In genomic region chr22:21073023-21073422, GRCh38 we compare ENCODE assay signal across 26 cellular contexts. TPM values are rescaled to one million over a fixed set of nuclear protein-coding genes. Genes with fewer than 3 reads are reported as not detected.
A peak's percentile ranks its signal among the peaks of the same experiment; 100 is the strongest.
DNase-seq lines count a peak whose midpoint lies in the region; ATAC-seq, FAIRE-seq and TF ChIP-seq lines count a peak whose summit lies in the region.
"Had no signal": no experiment of that assay in that cellular context is flagged by ENCODE, and none has a peak within 500 bp of the region (broad histone marks: within the 10 kb centered on the region; RNA-seq: fewer than 3 reads in every experiment).

No MANE protein-coding gene starts in this region.

- H3K36me3 ChIP-seq in K562 (ENCODE audit: control insufficient read depth, insufficient read depth, low read length) (no peaks in the 10 kb centered on the region), keratinocyte (ENCODE audit: control insufficient read depth in 2 of 2, extremely low read depth in 1 of 2, insufficient read depth in 2 of 2, low read length in 2 of 2) (no peaks in the 10 kb centered on the region), pancreas (no peaks in the 10 kb centered on the region)
- H3K36me3 ChIP-seq: HAP-1 had no signal

- WGBS in K562 (ENCODE audit: insufficient coverage, low coverage, missing lambda C conversion rate): 2% methylated on average over 3 of the region's 3 CpGs
- 77 to 82% methylated on average over 3 of the region's 3 CpGs for WGBS in pancreas, 2 donors

- peak; percentile 7 for DNase-seq in AG20443 (ENCODE audit: low spot score)
- DNase-seq in K562 (ENCODE audit: extremely low read depth in 1 of 4, low spot score in 3 of 4): no peak
- peak; percentile 71 for DNase-seq in epithelial cell of esophagus (ENCODE audit: low read depth)
- no peak for DNase-seq in keratinocyte (ENCODE audit: low read depth, low spot score)
- DNase-seq in NCI-H2227 treated with DMSO at 0.1 percent for 48 hours (lab: John Stamatoyannopoulos, UW): no peak
- no peak for DNase-seq in activated gamma-delta T cell treated with Interleukin-2 at 50 U/mL for 16 hours
- DNase-seq in pancreas: no peak
- DNase-seq: 8988T; ACHN; C1 segment of cervical spinal cord; Calu3; CD4-positive, alpha-beta memory T cell; COR-L47; DMS53; DMS79 treated with DMSO at 0.1 percent for 48 hours; GF-D8; GOT3; HFFc6 had no signal

- CTCF ChIA-PET in K562 (lab: Yijun Ruan, JAX; ENCODE audit: low intra/inter-chr PET ratio): no interaction called here

- no peak overlapping the region for H2AFZ ChIP-seq in K562 (ENCODE audit: low read depth, low read length)
- no peak overlapping the region for H2AFZ ChIP-seq in keratinocyte (ENCODE audit: control insufficient read depth, low read length)

- FAIRE-seq in K562 (lab: Jason Lieb, UNC) (no peak), keratinocyte (lab: Jason Lieb, UNC) (peak; percentile 61), pancreas (lab: Jason Lieb, UNC) (no peak)
- FAIRE-seq: A549, GM12891, H54 had no signal

- dilution Hi-C loops in keratinocyte (cut with MboI; ENCODE audit: extremely low pct_ligation_motif_present, low sequenced_read_pairs): no loop called here

- H3K27me3 ChIP-seq in K562 (ENCODE audit: control insufficient read depth in 2 of 2, insufficient read depth in 2 of 2, low read length in 2 of 2) (peaks cover 59 to 73% of the 10 kb centered on the region in 2 experiments), keratinocyte (ENCODE audit: control insufficient read depth, extremely low read depth, insufficient read depth, low read length) (no peaks in the 10 kb centered on the region), pancreas (no peaks in the 10 kb centered on the region)

- intact Hi-C loops in K562 (cut with micrococcal nuclease): loop anchor here (5.0 kb wide), 1 partner anchor 186 kb away; no protein-coding TSS in a partner anchor
- intact Hi-C loops in pancreas (cut with DNase I): loop anchor here in 1 of 3 donors (10.0 kb wide), 1 partner anchor 48 kb away; no protein-coding TSS in a partner anchor

- no peak overlapping the region for H3K4me3 ChIP-seq in K562
- no peak overlapping the region for H3K4me3 ChIP-seq in epithelial cell of esophagus (ENCODE audit: low read length)
- no peak overlapping the region for H3K4me3 ChIP-seq in keratinocyte (ENCODE audit: control insufficient read depth in 2 of 3, extremely low read depth in 1 of 3, insufficient read depth in 2 of 3, low read depth in 1 of 3, low read length in 3 of 3)
- H3K4me3 ChIP-seq in pancreas: no peak overlapping the region
- H3K4me3 ChIP-seq: A549, HAP-1 had no signal

- H3K4me2 ChIP-seq in K562 (ENCODE audit: insufficient read depth, low read length) (no peak overlapping the region), keratinocyte (ENCODE audit: control insufficient read depth, extremely low read depth, insufficient read depth, low read depth, low read length) (no peak overlapping the region)
- H3K4me2 ChIP-seq: A549 had no signal

- in situ Hi-C loops in K562 (cut with MboI): no loop called here

- H3K27ac ChIP-seq in K562 (ENCODE audit: extremely low read depth, low read depth, low read length) (no peak overlapping the region), keratinocyte (ENCODE audit: control insufficient read depth, insufficient read depth, low read length) (no peak overlapping the region), pancreas (no peak overlapping the region)
- H3K27ac ChIP-seq: A549 had no signal

- H3K9ac ChIP-seq in K562 (ENCODE audit: insufficient read depth in 1 of 2, low read depth in 2 of 2, low read length in 2 of 2) (no peak overlapping the region), keratinocyte (ENCODE audit: control insufficient read depth, extremely low read depth, insufficient read depth, low read length) (no peak overlapping the region)

- no peak for ATAC-seq in K562
- no peak for ATAC-seq in HG02678 (IDR thresholded peaks at IDR 0.05; ENCODE audit: unreplicated experiment)
- ATAC-seq in pancreas: no peak
- ATAC-seq: A549 had no signal

- TF ChIP-seq EP300 in K562 (IDR thresholded peaks at IDR 0.05; ENCODE audit: low read length): no peak

- peaks cover 5% of the 10 kb centered on the region for H3K9me3 ChIP-seq in K562 (replicated peaks; ENCODE audit: control insufficient read depth, insufficient read depth, low read depth, low read length)
- H3K9me3 ChIP-seq in keratinocyte (ENCODE audit: control insufficient read depth, low read depth, low read length): no peaks in the 10 kb centered on the region
- H3K9me3 ChIP-seq in pancreas: no peaks in the 10 kb centered on the region
- H3K9me3 ChIP-seq: A549, HAP-1 had no signal

- H3K9me1 ChIP-seq in K562 (ENCODE audit: control insufficient read depth, insufficient read depth, low read length) (no peaks in the 10 kb centered on the region), keratinocyte (ENCODE audit: control insufficient read depth, extremely low read depth, insufficient read depth, low read length) (no peaks in the 10 kb centered on the region)

- POLR2A ChIA-PET in K562 (lab: Yijun Ruan, JAX): interaction anchor here (0.7 to 4.1 kb wide), 3 partner anchors 8 to 29 kb away, joined by 3 to 51 read pairs (median 5); no protein-coding TSS in a partner anchor

- TF ChIP-seq RAD21 in K562 (CRISPR knock-in tag; conservative IDR thresholded peaks at IDR 0.05 in 1 of 2, IDR thresholded peaks at IDR 0.05 in 1 of 2): no peak

- H4K20me1 ChIP-seq in K562 (replicated peaks; ENCODE audit: control insufficient read depth, insufficient read depth, low read length) (no peaks in the 10 kb centered on the region), keratinocyte (ENCODE audit: control insufficient read depth, extremely low read depth, insufficient read depth, low read length) (no peaks in the 10 kb centered on the region)

- no peak for TF ChIP-seq CTCF in K562 (IDR thresholded peaks at IDR 0.05 in 2 of 3, conservative IDR thresholded peaks at IDR 0.05 in 1 of 3; ENCODE audit: insufficient read depth in 2 of 3, low read depth in 1 of 3, low read length in 3 of 3)
- TF ChIP-seq CTCF in epithelial cell of esophagus (IDR thresholded peaks at IDR 0.05; ENCODE audit: insufficient read depth, low read depth, low read length, missing control alignments): no peak
- no peak for TF ChIP-seq CTCF in keratinocyte (optimal IDR thresholded peaks at IDR 0.05 in 1 of 3, IDR thresholded peaks at IDR 0.05 in 1 of 3, conservative IDR thresholded peaks at IDR 0.05 in 1 of 3; ENCODE audit: extremely low read depth in 1 of 3, insufficient read depth in 2 of 3, low read length in 3 of 3)
- TF ChIP-seq CTCF in pancreas (IDR thresholded peaks at IDR 0.05): no peak

- TF ChIP-seq POLR2A in K562 (conservative IDR thresholded peaks at IDR 0.05): no peak

- H3K4me1 ChIP-seq in K562 (replicated peaks in 1 of 2; ENCODE audit: control insufficient read depth in 2 of 2, insufficient read depth in 2 of 2, low read length in 2 of 2): peaks cover 0 to 12% of the 10 kb centered on the region in 2 experiments; a peak in 2 of 5 replicates
- H3K4me1 ChIP-seq in keratinocyte (ENCODE audit: control insufficient read depth, extremely low read depth, insufficient read depth, low read length): peaks cover 21% of the 10 kb centered on the region
- H3K4me1 ChIP-seq in pancreas: no peaks in the 10 kb centered on the region
- H3K4me1 ChIP-seq: HAP-1 had no signal

- H3K79me2 ChIP-seq in K562 (ENCODE audit: control insufficient read depth, insufficient read depth, low read length) (no peaks in the 10 kb centered on the region), keratinocyte (ENCODE audit: control insufficient read depth, insufficient read depth, low read length) (no peaks in the 10 kb centered on the region)

- no TSS peak for BruUV-seq in K562 (replicated peaks; lab: Mats Ljungman, UMichigan)

RNA-seq across cellular contexts. Expression of gene LRRC74B, which starts 27.3 kb away (rescaled TPM):
- 0.16 and 0.28 TPM in 2 replicates for total RNA-seq in K562 (2011; cell fraction: chromatin; rRNA removed; ENCODE audit: low replicate concordance)
- 0.26 TPM in 1 of 2 replicates, not detected in the other for total RNA-seq in K562 (2011; cell fraction: nucleolus; rRNA removed)
- total RNA-seq in K562 (2011; cell fraction: nucleoplasm; rRNA removed): not detected in 2 replicates
- total RNA-seq in K562 (2014; rRNA removed) (not detected in 2 replicates), K562 (2014; rRNA removed; fragmentation: Illumina TruSeq; extraction: Trizol) (not detected in 2 replicates), K562 (2015; rRNA removed; fragmentation: Illumina TruSeq; extraction: Trizol) (not detected in 2 replicates), K562 (2021) (not detected in 2 replicates), pancreas (not detected)
- polyA plus RNA-seq in K562 (2011; rRNA removed) (not detected in 2 replicates), K562 (2014; fragmentation: Illumina TruSeq; extraction: Trizol) (not detected in 2 replicates), K562 (2014; fragmentation: Nextera tagmentation; extraction: Ambion mirVana) (not detected), K562 (2014; rRNA removed) (0.04 TPM in 1 of 2 replicates, not detected in the other), keratinocyte (0.03 TPM in 1 of 3 replicates, not detected in the others), pancreas (under 1 TPM in 1 of 2 donors, not detected in 1; 0.05 TPM)
- polyA plus RNA-seq in K562 (2011; cell fraction: cytosol; rRNA removed): 0.01 TPM in 2 replicates
- polyA plus RNA-seq in K562 (2011; cell fraction: nucleus; rRNA removed): 0.03 and 0.11 TPM in 2 replicates
- 0.21 TPM in 1 of 2 replicates, not detected in the other for polyA plus RNA-seq in K562 (2012)
- polyA minus RNA-seq in K562 (2011; rRNA and poly(A)+ RNA removed): not detected in 2 replicates
- polyA minus RNA-seq in K562 (2011; cell fraction: cytosol; rRNA and poly(A)+ RNA removed): not detected in 2 replicates
- not detected in 2 replicates for polyA minus RNA-seq in K562 (2011; cell fraction: nucleus; rRNA and poly(A)+ RNA removed)
- polyA plus RNA-seq in keratinocyte (2011; ENCODE audit: low read depth): not detected
- not detected in 2 replicates for polyA plus RNA-seq in keratinocyte (2011; cell fraction: cytosol; rRNA removed)
- polyA plus RNA-seq in keratinocyte (2011; cell fraction: nucleus; rRNA removed): 0.03 TPM in 1 of 2 replicates, not detected in the other
- 0.21 TPM in 1 of 2 replicates, not detected in the other for polyA plus RNA-seq in keratinocyte (2012; ENCODE audit: low replicate concordance)
- not detected in 3 replicates for polyA minus RNA-seq in keratinocyte
- polyA minus RNA-seq in keratinocyte (2011; cell fraction: cytosol; rRNA and poly(A)+ RNA removed): not detected
- not detected in 2 replicates for polyA minus RNA-seq in keratinocyte (2011; cell fraction: nucleus; rRNA and poly(A)+ RNA removed)
- total RNA-seq: Calu3; CD4-positive, alpha-beta memory T cell; Daoy; G401; HFFc6 had no signal
- polyA plus RNA-seq: BJ; CD4-positive, alpha-beta memory T cell had no signal

RNA-seq across cellular contexts. Expression of gene SLC7A4, which starts 40.7 kb away (rescaled TPM):
- not detected in 2 replicates for total RNA-seq in K562 (2011; cell fraction: chromatin; rRNA removed; ENCODE audit: low replicate concordance)
- total RNA-seq in K562 (2011; cell fraction: nucleolus; rRNA removed): not detected in 2 replicates
- not detected in 2 replicates for total RNA-seq in K562 (2011; cell fraction: nucleoplasm; rRNA removed)
- total RNA-seq in K562 (2014; rRNA removed) (not detected in 2 replicates), K562 (2014; rRNA removed; fragmentation: Illumina TruSeq; extraction: Trizol) (not detected in 2 replicates), K562 (2015; rRNA removed; fragmentation: Illumina TruSeq; extraction: Trizol) (not detected in 2 replicates), K562 (2021) (not detected in 2 replicates), pancreas (under 1 TPM in 5 of 6 donors, not detected in 1; 0.09 to 0.28 (median 0.18) TPM)
- polyA plus RNA-seq in K562 (2011; rRNA removed) (not detected in 2 replicates), K562 (2014; fragmentation: Illumina TruSeq; extraction: Trizol) (not detected in 2 replicates), K562 (2014; fragmentation: Nextera tagmentation; extraction: Ambion mirVana) (not detected), K562 (2014; rRNA removed) (not detected in 2 replicates), keratinocyte (0.05 to 0.18 TPM (median 0.10 TPM) in 3 replicates), pancreas (1 to 10 TPM in 1 of 2 donors, under 1 TPM in 1; 0.68 to 1.4 TPM)
- 0.07 TPM in 1 of 2 replicates, not detected in the other for polyA plus RNA-seq in K562 (2011; cell fraction: cytosol; rRNA removed)
- not detected in 2 replicates for polyA plus RNA-seq in K562 (2011; cell fraction: nucleus; rRNA removed)
- 0.03 and 0.14 TPM in 2 replicates for polyA plus RNA-seq in K562 (2012)
- polyA minus RNA-seq in K562 (2011; rRNA and poly(A)+ RNA removed): not detected in 2 replicates
- not detected in 2 replicates for polyA minus RNA-seq in K562 (2011; cell fraction: cytosol; rRNA and poly(A)+ RNA removed)
- not detected in 2 replicates for polyA minus RNA-seq in K562 (2011; cell fraction: nucleus; rRNA and poly(A)+ RNA removed)
- polyA plus RNA-seq in keratinocyte (2011; ENCODE audit: low read depth): not detected
- polyA plus RNA-seq in keratinocyte (2011; cell fraction: cytosol; rRNA removed): 0.04 and 0.16 TPM in 2 replicates
- polyA plus RNA-seq in keratinocyte (2011; cell fraction: nucleus; rRNA removed): 0.38 and 0.45 TPM in 2 replicates
- polyA plus RNA-seq in keratinocyte (2012; ENCODE audit: low replicate concordance): 0.10 and 0.48 TPM in 2 replicates
- 0.40 to 0.75 TPM (median 0.54 TPM) in 3 replicates for polyA minus RNA-seq in keratinocyte
- not detected for polyA minus RNA-seq in keratinocyte (2011; cell fraction: cytosol; rRNA and poly(A)+ RNA removed)
- polyA minus RNA-seq in keratinocyte (2011; cell fraction: nucleus; rRNA and poly(A)+ RNA removed): 0.31 and 0.63 TPM in 2 replicates
- total RNA-seq: CD4-positive, alpha-beta memory T cell; Daoy; G401 had no signal
- polyA plus RNA-seq: A549 had no signal

RNA-seq across cellular contexts. Expression of gene P2RX6, which starts 58.1 kb away (rescaled TPM):
- total RNA-seq in K562 (2011; cell fraction: chromatin; rRNA removed; ENCODE audit: low replicate concordance): 8.3 and 26.4 TPM in 2 replicates
- 15.5 and 19.3 TPM in 2 replicates for total RNA-seq in K562 (2011; cell fraction: nucleolus; rRNA removed)
- 13.6 and 14.4 TPM in 2 replicates for total RNA-seq in K562 (2011; cell fraction: nucleoplasm; rRNA removed)
- 1.5 and 1.9 TPM in 2 replicates for total RNA-seq in K562 (2014; rRNA removed)
- 0.77 and 1.0 TPM in 2 replicates for total RNA-seq in K562 (2014; rRNA removed; fragmentation: Illumina TruSeq; extraction: Trizol)
- 1.6 and 1.7 TPM in 2 replicates for total RNA-seq in K562 (2015; rRNA removed; fragmentation: Illumina TruSeq; extraction: Trizol)
- 2.3 and 2.7 TPM in 2 replicates for total RNA-seq in K562 (2021)
- 1.2 and 1.5 TPM in 2 replicates for polyA plus RNA-seq in K562 (2011; rRNA removed)
- polyA plus RNA-seq in K562 (2011; cell fraction: cytosol; rRNA removed): 1.4 and 2.2 TPM in 2 replicates
- 16.2 and 34.8 TPM in 2 replicates for polyA plus RNA-seq in K562 (2011; cell fraction: nucleus; rRNA removed)
- 4.7 and 7.9 TPM in 2 replicates for polyA plus RNA-seq in K562 (2012)
- polyA plus RNA-seq in K562 (2014; fragmentation: Illumina TruSeq; extraction: Trizol): 1.3 and 1.5 TPM in 2 replicates
- under 1 TPM in 1 of 2 experiments, not detected in 1; 0.01 TPM for polyA plus RNA-seq in K562 (2014; fragmentation: Nextera tagmentation; extraction: Ambion mirVana)
- 3.7 and 3.9 TPM in 2 replicates for polyA plus RNA-seq in K562 (2014; rRNA removed)
- polyA minus RNA-seq in K562 (2011; rRNA and poly(A)+ RNA removed): 1.6 and 2.5 TPM in 2 replicates
- polyA minus RNA-seq in K562 (2011; cell fraction: cytosol; rRNA and poly(A)+ RNA removed): 1.0 TPM in 1 of 2 replicates, not detected in the other
- 5.6 and 7.5 TPM in 2 replicates for polyA minus RNA-seq in K562 (2011; cell fraction: nucleus; rRNA and poly(A)+ RNA removed)
- 0.65 to 1.0 TPM (median 0.87 TPM) in 3 replicates for polyA plus RNA-seq in keratinocyte
- polyA plus RNA-seq in keratinocyte (2011; ENCODE audit: low read depth): not detected
- 0.26 and 0.45 TPM in 2 replicates for polyA plus RNA-seq in keratinocyte (2011; cell fraction: cytosol; rRNA removed)
- polyA plus RNA-seq in keratinocyte (2011; cell fraction: nucleus; rRNA removed): 3.3 and 4.8 TPM in 2 replicates
- polyA plus RNA-seq in keratinocyte (2012; ENCODE audit: low replicate concordance): 0.72 and 1.2 TPM in 2 replicates
- polyA minus RNA-seq in keratinocyte: 0.53 to 1.3 TPM (median 0.69 TPM) in 3 replicates
- not detected for polyA minus RNA-seq in keratinocyte (2011; cell fraction: cytosol; rRNA and poly(A)+ RNA removed)
- polyA minus RNA-seq in keratinocyte (2011; cell fraction: nucleus; rRNA and poly(A)+ RNA removed): 0.54 and 1.1 TPM in 2 replicates
- under 1 TPM in 5 of 6 donors, not detected in 1; 0.09 to 0.40 (median 0.37) TPM for total RNA-seq in pancreas
- 1 to 10 TPM in 1 of 2 donors, under 1 TPM in 1; 0.57 to 2.9 TPM for polyA plus RNA-seq in pancreas

Comparison
In these comparisons a context has a peak if more than half of its experiments do, and no peak if none do; other contexts are left out.
1. DNase-seq: peak in AG20443 (single experiment) and epithelial cell of esophagus (single experiment); none in K562 (0 of 4), keratinocyte (single experiment), NCI-H2227 treated with DMSO at 0.1 percent for 48 hours (single experiment), activated gamma-delta T cell treated with Interleukin-2 at 50 U/mL for 16 hours (single experiment) and pancreas (0 of 6).